ENCODE assay signal across 21 cellular contexts in the genomic region with DNA sequence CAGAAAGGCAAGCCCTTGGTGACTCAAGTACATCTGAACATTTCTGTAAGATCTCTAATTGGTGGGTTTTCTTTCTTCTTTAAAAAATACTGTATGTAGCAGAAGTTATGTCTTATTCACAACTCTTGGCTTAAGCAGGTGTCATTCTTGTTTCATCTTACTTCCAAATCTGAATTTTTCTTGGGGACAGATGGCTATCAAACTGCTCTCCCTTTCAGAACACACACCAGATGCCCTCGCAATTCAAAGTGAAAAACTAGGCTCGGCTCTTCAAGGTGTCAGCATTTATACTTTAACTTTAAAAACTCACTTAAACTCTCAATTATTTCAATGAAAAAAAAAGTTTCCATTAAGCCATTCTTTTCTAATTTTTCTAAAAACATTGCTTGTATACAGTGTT. TPM values are rescaled to one million over a fixed set of nuclear protein-coding genes. Genes with fewer than 3 reads are reported as not detected.
DNase-seq lines count a peak whose midpoint lies in the region; ATAC-seq lines count a peak whose summit lies in the region.
"Had no signal": no experiment of that assay in that cellular context is flagged by ENCODE, and none has a peak within 500 bp of the region (broad histone marks: within the 10 kb centered on the region; RNA-seq: fewer than 3 reads in every experiment).

No MANE protein-coding gene starts in this region.

- in situ Hi-C loops in G401 (cut with HindIII; ENCODE audit: low sequenced_read_pairs) = no loop called here

- peak; percentile 82 for DNase-seq in DMS 273 (lab: John Stamatoyannopoulos, UW; ENCODE audit: unreplicated experiment)
- peak; percentile 70 for DNase-seq in G401 (ENCODE audit: low spot score)
- DNase-seq in NCI-H2171 treated with DMSO at 0.1 percent for 48 hours (lab: John Stamatoyannopoulos, UW) = peak; percentile 59
- DNase-seq in cerebellar cortex (ENCODE audit: low spot score) = peak; percentile 63
- DNase-seq in CD1c-positive myeloid dendritic cell (ENCODE audit: extremely low spot score) = no peak
- DNase-seq: AML-193; CD4-positive, alpha-beta memory T cell; CD4-positive, CD25-positive, alpha-beta regulatory T cell; CD8-positive, alpha-beta memory T cell; COR-L47; DMS153; DMS53; DMS79; DND-41; EL; GF-D8 had no signal

- ATAC-seq in HG03139 (IDR thresholded peaks at IDR 0.05; ENCODE audit: unreplicated experiment) (no peak), GM21423 (IDR thresholded peaks at IDR 0.05; ENCODE audit: unreplicated experiment) (no peak)
- ATAC-seq: A549 had no signal

RNA-seq across cellular contexts. Expression of a gene that starts 49.7 kb away (rescaled TPM):
- not detected in 2 replicates for total RNA-seq in G401 (2014; rRNA removed; shearing (Covaris generic))
- total RNA-seq: A172; B cell; CD4-positive, alpha-beta memory T cell; CD4-positive, CD25-positive, alpha-beta regulatory T cell; CD8-positive, alpha-beta memory T cell had no signal
